ENCODE assay signal across 18 cellular contexts in genomic region chr1:61618755-61619154, GRCh38.
DNase-seq lines count a peak whose midpoint lies in the region; TF ChIP-seq lines count a peak whose summit lies in the region.
"Had no signal": no experiment of that assay in that cellular context is flagged by ENCODE, and none has a peak within 500 bp of the region (broad histone marks: within the 10 kb centered on the region; RNA-seq: fewer than 3 reads in every experiment).

No MANE protein-coding gene starts in this region.

- H3K4me3 Mint-ChIP-seq in MCF 10A (ENCODE audit: unreplicated experiment) = no peak overlapping the region
- H3K4me3 Mint-ChIP-seq in mesothelial cell of epicardium = no peak overlapping the region

- no peaks in the 10 kb centered on the region for H4K20me1 ChIP-seq in MM.1S (ENCODE audit: insufficient read depth, low read length)

- intact Hi-C loops in MCF 10A (cut with micrococcal nuclease) = no loop called here
- intact Hi-C loops in breast epithelium (cut with DNase I; ENCODE audit: low total_unique reads) = no loop called here

- no peaks in the 10 kb centered on the region for H3K9me3 Mint-ChIP-seq in MCF 10A (ENCODE audit: unreplicated experiment)
- H3K9me3 Mint-ChIP-seq in mesothelial cell of epicardium = no peaks in the 10 kb centered on the region

- H3K4me1 ChIP-seq in breast epithelium (no peaks in the 10 kb centered on the region), tibial nerve (no peaks in the 10 kb centered on the region), MM.1S (ENCODE audit: low read length) (no peaks in the 10 kb centered on the region)
- H3K4me1 ChIP-seq: SJCRH30 had no signal

- TF ChIP-seq POLR2A in breast epithelium (IDR thresholded peaks at IDR 0.05) (no peak), tibial nerve (IDR thresholded peaks at IDR 0.05) (no peak)

- H3K4me2 ChIP-seq in MM.1S (ENCODE audit: low read depth, low read length) = no peak overlapping the region
- H3K4me2 ChIP-seq: PC-9 had no signal

- H3K4me3 ChIP-seq in breast epithelium (no peak overlapping the region), tibial nerve (no peak overlapping the region), MM.1S (ENCODE audit: low read length) (no peak overlapping the region)
- H3K4me3 ChIP-seq: PC-9, SJCRH30 had no signal

- DNase-seq in MCF 10A (ENCODE audit: unreplicated experiment) = peak; percentile 21
- DNase-seq in breast epithelium (ENCODE audit: low spot score in 2 of 2) = no peak
- no peak for DNase-seq in epithelial cell of prostate (ENCODE audit: low read depth, low spot score)
- no peak for DNase-seq in mesothelial cell of epicardium (ENCODE audit: low spot score in 2 of 2, unreplicated experiment in 2 of 2)
- no peak for DNase-seq in activated CD8-positive, alpha-beta memory T cell treated with anti-CD3 and anti-CD28 coated beads, Interleukin-2, amount 50 U/mL, for 48 hours
- no peak for DNase-seq in tibial nerve (ENCODE audit: low spot score in 2 of 2)
- no peak for DNase-seq in activated CD4-positive, alpha-beta T cell treated with anti-CD3 and anti-CD28 coated beads, Interleukin-2, amount 50 U/mL, for 4 hours
- no peak for DNase-seq in MM.1S
- DNase-seq: 8988T, COR-L47, DMS 273 treated with DMSO at 0.1 percent for 48 hours, GF-D8, NCI-H1436, NCI-H1930, NCI-H2171, NCI-H526, PC-9, SJCRH30 had no signal

- H3K9ac ChIP-seq in MM.1S (ENCODE audit: low read length) = no peak overlapping the region

- 87 to 90% methylated on average over 7 of the region's 7 CpGs for WGBS in tibial nerve, 2 donors

- H2AFZ ChIP-seq in MM.1S (ENCODE audit: low read length) = no peak overlapping the region
- H2AFZ ChIP-seq: PC-9 had no signal

- no peak for TF ChIP-seq CTCF in MCF 10A (IDR thresholded peaks at IDR 0.05; ENCODE audit: unreplicated experiment)
- no peak for TF ChIP-seq CTCF in breast epithelium (IDR thresholded peaks at IDR 0.05)
- TF ChIP-seq CTCF in mesothelial cell of epicardium (IDR thresholded peaks at IDR 0.05; ENCODE audit: unreplicated experiment) = no peak
- TF ChIP-seq CTCF in tibial nerve (IDR thresholded peaks at IDR 0.05) = no peak
- no peak for TF ChIP-seq CTCF in MM.1S (IDR thresholded peaks at IDR 0.05; ENCODE audit: low read length)

- no peaks in the 10 kb centered on the region for H3K36me3 ChIP-seq in breast epithelium
- no peaks in the 10 kb centered on the region for H3K36me3 ChIP-seq in tibial nerve
- no peaks in the 10 kb centered on the region for H3K36me3 ChIP-seq in MM.1S (replicated peaks; ENCODE audit: insufficient read depth, low read length)
- H3K36me3 ChIP-seq: SJCRH30 had no signal

- POLR2A ChIA-PET in MCF 10A (lab: Yijun Ruan, JAX) = no interaction called here

- peaks cover 6% of the 10 kb centered on the region for H3K4me1 Mint-ChIP-seq in MCF 10A (ENCODE audit: insufficient read depth, unreplicated experiment)
- peaks cover 35% of the 10 kb centered on the region for H3K4me1 Mint-ChIP-seq in mesothelial cell of epicardium

- CTCF ChIA-PET in MCF 10A (lab: Yijun Ruan, JAX) = interaction anchor here (1.0 kb wide), 1 partner anchor 233 kb away, joined by 4 read pairs; no protein-coding TSS in a partner anchor

- H3K27ac Mint-ChIP-seq in MCF 10A (ENCODE audit: low read depth, unreplicated experiment) (peak overlapping the region; percentile 2), mesothelial cell of epicardium (peak overlapping the region; percentile 4)

- no peaks in the 10 kb centered on the region for H3K36me3 Mint-ChIP-seq in MCF 10A (ENCODE audit: insufficient read depth, unreplicated experiment)
- no peaks in the 10 kb centered on the region for H3K36me3 Mint-ChIP-seq in mesothelial cell of epicardium

- TF ChIP-seq EP300 in tibial nerve (IDR thresholded peaks at IDR 0.05) = no peak

- no peaks in the 10 kb centered on the region for H3K79me2 ChIP-seq in MM.1S (ENCODE audit: low read length)

- H3K27ac ChIP-seq in breast epithelium (no peak overlapping the region), epithelial cell of prostate (peak overlapping the region; percentile 10), tibial nerve (no peak overlapping the region), MM.1S (ENCODE audit: low read length) (no peak overlapping the region)
- H3K27ac ChIP-seq: PC-9, SJCRH30 had no signal

- H3K9me3 ChIP-seq in breast epithelium (no peaks in the 10 kb centered on the region), tibial nerve (no peaks in the 10 kb centered on the region), MM.1S (replicated peaks; ENCODE audit: insufficient read depth, low read length) (no peaks in the 10 kb centered on the region)
- H3K9me3 ChIP-seq: SJCRH30 had no signal

- no peaks in the 10 kb centered on the region for H3F3A ChIP-seq in MM.1S (ENCODE audit: insufficient read depth, low read length)

- H3K27me3 Mint-ChIP-seq in MCF 10A (ENCODE audit: insufficient read depth, unreplicated experiment) = no peaks in the 10 kb centered on the region
- no peaks in the 10 kb centered on the region for H3K27me3 Mint-ChIP-seq in mesothelial cell of epicardium (ENCODE audit: low read depth)

- BruUV-seq in MCF 10A (replicated peaks; lab: Mats Ljungman, UMichigan) = no TSS peak

- no peaks in the 10 kb centered on the region for H3K9me2 ChIP-seq in MM.1S (replicated peaks; ENCODE audit: insufficient read depth, low read length)

- no peaks in the 10 kb centered on the region for H3K27me3 ChIP-seq in breast epithelium
- no peaks in the 10 kb centered on the region for H3K27me3 ChIP-seq in tibial nerve
- H3K27me3 ChIP-seq in MM.1S (replicated peaks; ENCODE audit: insufficient read depth, low read length) = no peaks in the 10 kb centered on the region
- H3K27me3 ChIP-seq: SJCRH30 had no signal
